ENCODE assay signal across 17 cellular contexts in the genomic region with DNA sequence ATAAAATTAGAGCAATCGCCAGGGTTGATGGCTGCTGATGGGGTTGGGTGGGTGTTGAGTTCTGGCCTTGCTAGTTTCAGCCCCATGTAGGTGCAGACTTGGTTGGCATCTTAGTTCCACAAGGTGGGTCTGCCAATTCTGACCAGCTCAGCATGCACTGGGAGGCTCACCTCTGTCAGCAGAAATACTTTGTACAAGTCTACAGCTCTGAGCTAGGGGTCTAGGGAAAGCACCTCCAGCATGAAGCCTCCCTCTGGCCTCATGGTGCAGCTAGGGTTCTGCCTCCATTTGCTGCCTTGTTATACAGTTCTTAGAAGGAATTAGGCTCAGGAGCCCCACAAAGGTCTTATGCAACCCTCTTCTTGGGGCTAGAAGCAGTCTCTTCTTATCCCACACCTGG.
DNase-seq lines count a peak whose midpoint lies in the region; ATAC-seq and TF ChIP-seq lines count a peak whose summit lies in the region.
"Had no signal": no experiment of that assay in that cellular context is flagged by ENCODE, and none has a peak within 500 bp of the region (broad histone marks: within the 10 kb centered on the region; RNA-seq: fewer than 3 reads in every experiment).

No MANE protein-coding gene starts in this region.

- TF ChIP-seq CTCF in coronary artery (IDR thresholded peaks at IDR 0.05) (no peak), colonic mucosa (IDR thresholded peaks at IDR 0.05) (no peak)

- H3K9me3 Mint-ChIP-seq in activated T-cell treated with anti-CD3 and anti-CD28 coated beads, Interleukin-2, amount 50 U/mL, for 24 hours = peaks cover 3% of the 10 kb centered on the region

- H3K9ac ChIP-seq in colonic mucosa (ENCODE audit: low read depth in 2 of 2, low read length in 2 of 2) = no peak overlapping the region
- H3K9ac ChIP-seq: BLaER1 had no signal

- H3K4me3 Mint-ChIP-seq in activated T-cell treated with anti-CD3 and anti-CD28 coated beads, Interleukin-2, amount 50 U/mL, for 24 hours = no peak overlapping the region
- H3K4me3 Mint-ChIP-seq: CD8-positive, alpha-beta T cell; HFFc6 had no signal

- ATAC-seq in left lobe of liver = no peak
- no peak for ATAC-seq in activated CD4-positive, CD25-positive, alpha-beta regulatory T cell treated with anti-CD3 and anti-CD28 coated beads, Interleukin-2, amount 50 U/mL, for 24 hours
- ATAC-seq: CD8-positive, alpha-beta T cell had no signal

- intact Hi-C loops in colonic mucosa (cut with DNase I) = no loop called here

- peaks cover 19% of the 10 kb centered on the region for H3K27me3 Mint-ChIP-seq in activated T-cell treated with anti-CD3 and anti-CD28 coated beads, Interleukin-2, amount 50 U/mL, for 24 hours

- no peak overlapping the region for H3K27ac Mint-ChIP-seq in activated T-cell treated with anti-CD3 and anti-CD28 coated beads, Interleukin-2, amount 50 U/mL, for 24 hours
- H3K27ac Mint-ChIP-seq: CD4-positive, CD25-positive, alpha-beta regulatory T cell; CD8-positive, alpha-beta T cell; HFFc6 had no signal

- no peaks in the 10 kb centered on the region for H3K27me3 ChIP-seq in colonic mucosa
- H3K27me3 ChIP-seq: BLaER1 had no signal

- H3K27ac ChIP-seq in coronary artery (no peak overlapping the region), colonic mucosa (no peak overlapping the region)
- H3K27ac ChIP-seq: BLaER1, C4-2B had no signal

- H3K36me3 ChIP-seq in colonic mucosa = no peaks in the 10 kb centered on the region
- H3K36me3 ChIP-seq: BLaER1, HAP-1 had no signal

- H3K9me3 ChIP-seq in colonic mucosa = no peaks in the 10 kb centered on the region
- H3K9me3 ChIP-seq: Caco-2, HAP-1 had no signal

- peak; percentile 15 for DNase-seq in activated T-cell treated with anti-CD3 and anti-CD28 coated beads, Interleukin-2, amount 50 U/mL, for 24 hours
- DNase-seq in activated T-cell treated with anti-CD3 and anti-CD28 coated beads, Interleukin-2, amount 50 U/mL, for 48 hours = no peak
- peak; percentile 36 for DNase-seq in coronary artery (ENCODE audit: low spot score)
- peak; percentile 15 for DNase-seq in left lobe of liver (ENCODE audit: low spot score)
- DNase-seq in stimulated activated CD8-positive, alpha-beta memory T cell treated with anti-CD3 and anti-CD28 coated beads, Interleukin-4, amount 100 ng/mL, for 48 hours = peak; percentile 17
- no peak for DNase-seq in colonic mucosa
- DNase-seq: Caco-2; CD4-positive, CD25-positive, alpha-beta regulatory T cell; DMS153; DND-41; GOT3; HFFc6 had no signal

- H3K4me1 Mint-ChIP-seq in activated T-cell treated with anti-CD3 and anti-CD28 coated beads, Interleukin-2, amount 50 U/mL, for 24 hours (ENCODE audit: low read depth) = no peaks in the 10 kb centered on the region
- H3K4me1 Mint-ChIP-seq: CD4-positive, CD25-positive, alpha-beta regulatory T cell had no signal

- H3K36me3 Mint-ChIP-seq in activated T-cell treated with anti-CD3 and anti-CD28 coated beads, Interleukin-2, amount 50 U/mL, for 24 hours (ENCODE audit: low read depth) = no peaks in the 10 kb centered on the region
- H3K36me3 Mint-ChIP-seq: CD4-positive, CD25-positive, alpha-beta regulatory T cell; CD8-positive, alpha-beta T cell had no signal

- H3K4me1 ChIP-seq in colonic mucosa = no peaks in the 10 kb centered on the region
- H3K4me1 ChIP-seq: Caco-2, HAP-1 had no signal

- no peak overlapping the region for H3K4me3 ChIP-seq in coronary artery
- no peak overlapping the region for H3K4me3 ChIP-seq in colonic mucosa
- H3K4me3 ChIP-seq: BLaER1, HAP-1 had no signal

Comparison
In these comparisons a context has a peak if more than half of its experiments do, and no peak if none do; other contexts are left out.
1. DNase-seq: peak in activated T-cell treated with anti-CD3 and anti-CD28 coated beads, Interleukin-2, amount 50 U/mL, for 24 hours (single experiment), coronary artery (single experiment), left lobe of liver (single experiment) and stimulated activated CD8-positive, alpha-beta memory T cell treated with anti-CD3 and anti-CD28 coated beads, Interleukin-4, amount 100 ng/mL, for 48 hours (single experiment); none in activated T-cell treated with anti-CD3 and anti-CD28 coated beads, Interleukin-2, amount 50 U/mL, for 48 hours (0 of 2) and colonic mucosa (single experiment).